ENCODE assay signal across 2 cellular contexts in the genomic region with DNA sequence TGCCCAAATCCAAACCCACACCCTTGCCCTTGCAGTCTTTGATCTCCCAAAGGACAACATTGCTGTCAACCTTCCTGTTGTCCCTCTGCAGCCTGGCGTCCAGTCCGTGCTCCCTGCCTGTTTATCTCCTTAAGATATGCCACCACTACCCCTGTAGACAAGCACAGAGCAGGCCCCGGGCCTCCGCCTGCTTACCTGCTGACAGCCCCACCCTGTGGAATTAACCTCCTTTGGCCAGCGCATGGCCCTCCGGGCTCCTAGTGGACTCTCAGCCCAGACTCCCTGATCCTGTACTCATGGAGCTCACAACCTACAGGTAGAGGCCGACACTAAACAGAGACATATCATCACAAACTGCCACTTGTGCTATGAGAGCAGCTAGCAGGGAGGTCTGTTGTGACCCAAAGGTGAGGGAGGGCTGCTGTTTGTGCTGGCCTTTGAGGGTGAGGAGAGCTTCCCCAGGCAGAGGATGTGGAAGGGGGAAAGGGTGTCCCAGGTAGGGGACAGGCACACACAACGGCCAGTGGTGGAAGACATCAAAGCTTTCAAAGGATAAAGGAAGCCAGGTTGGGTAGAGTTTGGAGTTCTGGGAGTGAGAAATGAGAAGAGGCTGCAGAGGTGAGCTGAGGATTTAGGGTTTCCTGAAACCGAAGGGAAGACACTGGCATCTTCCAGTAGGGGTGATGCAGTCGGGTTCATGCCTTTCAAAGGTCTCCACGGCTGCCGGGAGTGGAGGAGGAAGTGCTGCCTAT.
TF ChIP-seq lines count a peak whose summit lies in the region.

No MANE protein-coding gene starts in this region.

TF ChIP-seq in HepG2, 621 proteins besides CTCF, POLR2A, EP300 and RAD21:
- TF ChIP-seq, protein P1, sequence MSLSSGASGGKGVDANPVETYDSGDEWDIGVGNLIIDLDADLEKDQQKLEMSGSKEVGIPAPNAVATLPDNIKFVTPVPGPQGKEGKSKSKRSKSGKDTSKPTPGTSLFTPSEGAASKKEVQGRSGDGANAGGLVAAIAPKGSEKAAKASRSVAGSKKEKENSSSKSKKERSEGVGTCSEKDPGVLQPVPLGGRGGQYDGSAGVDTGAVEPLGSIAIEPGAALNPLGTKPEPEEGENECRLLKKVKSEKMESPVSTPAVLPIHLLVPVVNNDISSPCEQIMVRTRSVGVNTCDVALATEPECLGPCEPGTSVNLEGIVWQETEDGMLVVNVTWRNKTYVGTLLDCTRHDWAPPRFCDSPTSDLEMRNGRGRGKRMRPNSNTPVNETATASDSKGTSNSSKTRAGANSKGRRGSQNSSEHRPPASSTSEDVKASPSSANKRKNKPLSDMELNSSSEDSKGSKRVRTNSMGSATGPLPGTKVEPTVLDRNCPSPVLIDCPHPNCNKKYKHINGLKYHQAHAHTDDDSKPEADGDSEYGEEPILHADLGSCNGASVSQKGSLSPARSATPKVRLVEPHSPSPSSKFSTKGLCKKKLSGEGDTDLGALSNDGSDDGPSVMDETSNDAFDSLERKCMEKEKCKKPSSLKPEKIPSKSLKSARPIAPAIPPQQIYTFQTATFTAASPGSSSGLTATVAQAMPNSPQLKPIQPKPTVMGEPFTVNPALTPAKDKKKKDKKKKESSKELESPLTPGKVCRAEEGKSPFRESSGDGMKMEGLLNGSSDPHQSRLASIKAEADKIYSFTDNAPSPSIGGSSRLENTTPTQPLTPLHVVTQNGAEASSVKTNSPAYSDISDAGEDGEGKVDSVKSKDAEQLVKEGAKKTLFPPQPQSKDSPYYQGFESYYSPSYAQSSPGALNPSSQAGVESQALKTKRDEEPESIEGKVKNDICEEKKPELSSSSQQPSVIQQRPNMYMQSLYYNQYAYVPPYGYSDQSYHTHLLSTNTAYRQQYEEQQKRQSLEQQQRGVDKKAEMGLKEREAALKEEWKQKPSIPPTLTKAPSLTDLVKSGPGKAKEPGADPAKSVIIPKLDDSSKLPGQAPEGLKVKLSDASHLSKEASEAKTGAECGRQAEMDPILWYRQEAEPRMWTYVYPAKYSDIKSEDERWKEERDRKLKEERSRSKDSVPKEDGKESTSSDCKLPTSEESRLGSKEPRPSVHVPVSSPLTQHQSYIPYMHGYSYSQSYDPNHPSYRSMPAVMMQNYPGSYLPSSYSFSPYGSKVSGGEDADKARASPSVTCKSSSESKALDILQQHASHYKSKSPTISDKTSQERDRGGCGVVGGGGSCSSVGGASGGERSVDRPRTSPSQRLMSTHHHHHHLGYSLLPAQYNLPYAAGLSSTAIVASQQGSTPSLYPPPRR (CRISPR knock-in tag; IDR thresholded peaks at IDR 0.05; ENCODE audit: borderline replicate concordance), result 0 out of 2 replicates have a peak, but pooled peaks have one; percentile 5
- TF ChIP-seq NRL (CRISPR knock-in tag; IDR thresholded peaks at IDR 0.05; ENCODE audit: borderline replicate concordance), result no peak

TF ChIP-seq in H1, 55 proteins besides CTCF, POLR2A, EP300 and RAD21:
- TF ChIP-seq RNF2 (IDR thresholded peaks at IDR 0.05; ENCODE audit: borderline replicate concordance, low read depth, low read length, missing control alignments, poor library complexity, severe bottlenecking), result no peak
- no peak for TF ChIP-seq CEBPB (IDR thresholded peaks at IDR 0.05; ENCODE audit: low read depth, low read length)
- TF ChIP-seq JUND (IDR thresholded peaks at IDR 0.05; ENCODE audit: low read length), result no peak
- no peak for TF ChIP-seq RFX5 (IDR thresholded peaks at IDR 0.05; ENCODE audit: borderline replicate concordance, low read depth, low read length)
- TF ChIP-seq HDAC2 (IDR thresholded peaks at IDR 0.05; ENCODE audit: borderline replicate concordance in 1 of 2, low read depth in 2 of 2, low read length in 2 of 2), result no peak
- TF ChIP-seq TCF12 (IDR thresholded peaks at IDR 0.05; ENCODE audit: low read depth, low read length), result no peak
- no peak for TF ChIP-seq FOSL1 (IDR thresholded peaks at IDR 0.05; ENCODE audit: insufficient read depth, low read depth, low read length)
- no peak for TF ChIP-seq KDM5A (IDR thresholded peaks at IDR 0.05; ENCODE audit: low read length)
- TF ChIP-seq YY1 (IDR thresholded peaks at IDR 0.05; ENCODE audit: low read depth, low read length), result no peak
- no peak for TF ChIP-seq NRF1 (IDR thresholded peaks at IDR 0.05; ENCODE audit: low read depth, low read length)
- no peak for TF ChIP-seq EZH2 (IDR thresholded peaks at IDR 0.05; ENCODE audit: low read depth, low read length, severe bottlenecking)
- TF ChIP-seq SP1 (IDR thresholded peaks at IDR 0.05; ENCODE audit: low read depth, low read length), result no peak
- no peak for TF ChIP-seq CREB1 (IDR thresholded peaks at IDR 0.05)
- TF ChIP-seq CTBP2 (IDR thresholded peaks at IDR 0.05; ENCODE audit: borderline replicate concordance, insufficient read depth, insufficient read length, low read length), result no peak
- no peak for TF ChIP-seq BRCA1 (IDR thresholded peaks at IDR 0.05; ENCODE audit: low read depth, low read length)
- no peak for TF ChIP-seq HDAC6 (IDR thresholded peaks at IDR 0.05; ENCODE audit: low read depth, low read length)
- no peak for TF ChIP-seq NANOG (IDR thresholded peaks at IDR 0.05; ENCODE audit: insufficient read depth, low read depth, low read length, poor library complexity, severe bottlenecking)
